Comparison of ENCODE assay signal across 8 cellular contexts in the genomic region with DNA sequence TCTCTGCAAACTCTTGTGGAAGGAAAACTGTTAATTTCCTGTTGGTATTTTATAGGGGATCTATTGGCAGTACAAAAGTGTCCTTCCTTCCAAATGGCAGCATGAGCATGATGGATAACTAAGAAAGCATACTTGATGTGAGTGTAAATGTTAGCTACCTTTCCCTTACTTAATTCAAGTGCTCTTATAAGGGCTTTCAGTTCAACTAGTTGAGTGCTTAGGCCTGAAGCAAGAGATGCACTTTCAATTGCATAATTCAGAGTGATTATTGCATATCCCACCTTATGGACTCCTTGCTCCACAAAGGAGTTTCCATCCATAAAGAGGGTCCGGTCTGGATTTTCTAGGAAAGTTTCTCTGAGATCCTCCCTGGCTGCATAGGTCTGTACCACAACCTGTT. TPM values are rescaled to one million over a fixed set of nuclear protein-coding genes. Genes with fewer than 3 reads are reported as not detected.
"Had no signal": no experiment of that assay in that cellular context is flagged by ENCODE, and none has a peak within 500 bp of the region (broad histone marks: within the 10 kb centered on the region; RNA-seq: fewer than 3 reads in every experiment).

No MANE protein-coding gene starts in this region.

- H3K4me3 ChIP-seq: GM23338 had no signal

- DNase-seq: H9, HCEC 1CT, KBM-7 had no signal

- H3K27ac ChIP-seq: HL-60 had no signal

- ATAC-seq: GM23338, HepG2 had no signal

RNA-seq across cellular contexts. Expression of a gene that starts 56.3 kb away (rescaled TPM):
- total RNA-seq: HT1080 had no signal
- polyA plus RNA-seq: IgD-negative memory B cell had no signal
